15 cellular contexts compared by ENCODE assay signal in genomic region chr1:158952416-158952815, GRCh38. TPM values are rescaled to one million over a fixed set of nuclear protein-coding genes. Genes with fewer than 3 reads are reported as not detected.
A peak's percentile ranks its signal among the peaks of the same experiment; 100 is the strongest.
DNase-seq lines count a peak whose midpoint lies in the region; ATAC-seq and TF ChIP-seq lines count a peak whose summit lies in the region.
"Had no signal": no experiment of that assay in that cellular context is flagged by ENCODE, and none has a peak within 500 bp of the region (broad histone marks: within the 10 kb centered on the region; RNA-seq: fewer than 3 reads in every experiment).

No MANE protein-coding gene starts in this region.

- H3K4me3 ChIP-seq in SJCRH30: peak overlapping the region; percentile 22
- H3K4me3 ChIP-seq: lung had no signal

- 0 out of 2 replicates have a peak, but pooled peaks cover 11% of the 10 kb centered on the region for H3K4me1 ChIP-seq in SJCRH30

- H3K27ac ChIP-seq in SJCRH30 (no peak overlapping the region), RWPE1 (no peak overlapping the region)

- ATAC-seq in GM19463 (IDR thresholded peaks at IDR 0.05; ENCODE audit: unreplicated experiment) (peak; percentile 56), HG03571 (IDR thresholded peaks at IDR 0.05; ENCODE audit: unreplicated experiment) (peak; percentile 69)

- TF ChIP-seq CTCF in RWPE1 (conservative IDR thresholded peaks at IDR 0.05; ENCODE audit: low read depth): no peak

- H3K36me3 ChIP-seq in SJCRH30: no peaks in the 10 kb centered on the region

- CTCF ChIA-PET in RWPE1 (lab: Yijun Ruan, JAX): interaction anchor here (0.7 kb wide), 1 partner anchor 23 kb away, joined by 5 read pairs; no protein-coding TSS in a partner anchor

- DNase-seq in DMS53 (lab: John Stamatoyannopoulos, UW) (peak; percentile 77), SJCRH30 (no peak), RWPE1 (ENCODE audit: low spot score) (no peak), AG08395 (ENCODE audit: low spot score) (no peak), occipital lobe (lab: John Stamatoyannopoulos, UW) (no peak), NCI-H82 treated with DMSO at 0.1 percent for 48 hours (lab: John Stamatoyannopoulos, UW; ENCODE audit: unreplicated experiment) (no peak)
- DNase-seq: activated naive CD8-positive, alpha-beta T cell treated with anti-CD3 and anti-CD28 coated beads, Interleukin-2, amount 10 ng/mL, durations not matched to agents 7 days and 5 days; GOT3; hypothalamus; NCI-H526 treated with DMSO at 0.1 percent for 48 hours had no signal

- H3K27me3 ChIP-seq in SJCRH30: no peaks in the 10 kb centered on the region

- no peaks in the 10 kb centered on the region for H3K9me3 ChIP-seq in SJCRH30 (replicated peaks)

- POLR2A ChIA-PET in RWPE1 (lab: Yijun Ruan, JAX; ENCODE audit: low non-redundant PET): no interaction called here

RNA-seq across cellular contexts. Expression of gene PYHIN1, which starts 21.1 kb away (rescaled TPM):
- not detected in 2 replicates for total RNA-seq in SJCRH30 (2014; rRNA removed; shearing (Covaris generic))
- total RNA-seq in occipital lobe: not detected
- total RNA-seq: cerebellum, osteoblast had no signal

RNA-seq across cellular contexts. Expression of gene IFI16, which starts 57.3 kb away (rescaled TPM):
- total RNA-seq in SJCRH30 (2014; rRNA removed; shearing (Covaris generic)): 55.5 and 63.8 TPM in 2 replicates
- 23.4 TPM for total RNA-seq in occipital lobe
